ENCODE assay signal across 1 cellular context in the genomic region with DNA sequence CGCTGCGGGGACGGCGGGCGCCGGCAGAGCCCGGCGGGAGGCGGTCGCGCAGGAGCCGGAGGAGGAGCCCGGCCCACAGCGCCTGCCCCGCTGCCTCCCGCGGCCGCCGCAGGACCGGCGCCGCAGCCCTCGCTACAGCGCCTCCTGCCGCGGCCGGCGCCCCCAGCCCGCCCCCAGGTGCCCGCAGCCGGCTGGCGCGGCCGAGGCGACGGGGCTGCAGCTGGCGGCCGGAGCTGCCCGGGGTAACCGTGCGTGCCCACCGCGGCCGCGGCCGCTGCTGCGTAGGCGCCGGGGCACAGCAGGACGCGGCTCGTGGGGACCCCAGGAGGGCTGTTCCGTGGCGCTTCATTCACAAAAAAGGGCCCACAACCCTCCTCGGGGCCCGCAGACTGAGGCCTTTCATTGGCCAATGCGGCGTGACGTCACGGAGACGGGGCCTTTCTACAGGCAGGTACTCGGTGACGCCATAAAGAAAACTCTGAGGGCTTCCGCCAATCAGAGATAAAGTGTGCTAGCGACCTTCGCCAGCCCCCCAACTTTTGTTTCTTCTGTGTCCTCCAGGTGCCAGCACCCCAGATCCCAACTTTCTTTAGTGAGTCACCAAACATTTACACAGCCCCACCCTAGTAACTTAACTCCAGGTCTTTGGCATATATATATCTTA.
A peak's percentile ranks its signal among the peaks of the same experiment; 100 is the strongest.
TF ChIP-seq lines count a peak whose summit lies in the region.

A gene (minus strand): TSS at position 353 of the 664 bp plus-strand sequence. CDS start 465 bp downstream, outside the sequence.

TF ChIP-seq in HepG2, 621 proteins besides CTCF, POLR2A, EP300 and RAD21 (continued from another document and continues in another):
- TF ChIP-seq, protein P1, sequence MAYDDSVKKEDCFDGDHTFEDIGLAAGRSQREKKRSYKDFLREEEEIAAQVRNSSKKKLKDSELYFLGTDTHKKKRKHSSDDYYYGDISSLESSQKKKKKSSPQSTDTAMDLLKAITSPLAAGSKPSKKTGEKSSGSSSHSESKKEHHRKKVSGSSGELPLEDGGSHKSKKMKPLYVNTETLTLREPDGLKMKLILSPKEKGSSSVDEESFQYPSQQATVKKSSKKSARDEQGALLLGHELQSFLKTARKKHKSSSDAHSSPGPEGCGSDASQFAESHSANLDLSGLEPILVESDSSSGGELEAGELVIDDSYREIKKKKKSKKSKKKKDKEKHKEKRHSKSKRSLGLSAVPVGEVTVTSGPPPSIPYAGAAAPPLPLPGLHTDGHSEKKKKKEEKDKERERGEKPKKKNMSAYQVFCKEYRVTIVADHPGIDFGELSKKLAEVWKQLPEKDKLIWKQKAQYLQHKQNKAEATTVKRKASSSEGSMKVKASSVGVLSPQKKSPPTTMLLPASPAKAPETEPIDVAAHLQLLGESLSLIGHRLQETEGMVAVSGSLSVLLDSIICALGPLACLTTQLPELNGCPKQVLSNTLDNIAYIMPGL (CRISPR knock-in tag; IDR thresholded peaks at IDR 0.05; ENCODE audit: borderline replicate concordance in 1 of 2, low read depth in 1 of 2), result 0 out of 4 replicates have a peak, but pooled peaks have one; percentile 24 to 35
- TF ChIP-seq ZKSCAN8 (CRISPR knock-in tag; IDR thresholded peaks at IDR 0.05; ENCODE audit: borderline replicate concordance) (no peak), ZNF552 (CRISPR knock-in tag; IDR thresholded peaks at IDR 0.05; ENCODE audit: borderline replicate concordance) (no peak), ZNF670 (CRISPR knock-in tag; IDR thresholded peaks at IDR 0.05; ENCODE audit: borderline replicate concordance) (no peak), HNRNPLL (IDR thresholded peaks at IDR 0.05; ENCODE audit: low read depth, low read length, poor library complexity, severe bottlenecking) (peak; percentile 53), SKI (IDR thresholded peaks at IDR 0.05; ENCODE audit: partially characterized antibody) (peak; percentile 45), ELF3 (CRISPR knock-in tag; IDR thresholded peaks at IDR 0.05) (no peak; the same call in 1 of the 2 replicates), ZNF878 (CRISPR knock-in tag; IDR thresholded peaks at IDR 0.05) (no peak), PRPF4 (IDR thresholded peaks at IDR 0.05; ENCODE audit: low read depth, low read length, poor library complexity, severe bottlenecking) (no peak), ZNF678 (CRISPR knock-in tag; IDR thresholded peaks at IDR 0.05) (no peak), ZNF138 (CRISPR knock-in tag; IDR thresholded peaks at IDR 0.05; ENCODE audit: low read depth) (no peak), ZBTB7B (CRISPR knock-in tag; IDR thresholded peaks at IDR 0.05) (0 out of 2 replicates have a peak, but pooled peaks have one; percentile 42), EED (CRISPR knock-in tag; IDR thresholded peaks at IDR 0.05) (no peak), MXI1 (IDR thresholded peaks at IDR 0.05; ENCODE audit: borderline replicate concordance, low read depth, low read length) (peak; percentile 17; the same call in 1 of the 3 replicates), ASH2L (IDR thresholded peaks at IDR 0.05; ENCODE audit: insufficient read length, low read depth, low read length) (peak; percentile 41), CREB1 (IDR thresholded peaks at IDR 0.05) (peak; percentile 100), CREB1 (CRISPR knock-in tag; IDR thresholded peaks at IDR 0.05) (peak; percentile 95), POGZ (CRISPR knock-in tag; IDR thresholded peaks at IDR 0.05) (peak; percentile 68), HNRNPL (IDR thresholded peaks at IDR 0.05; ENCODE audit: low read depth, low read length) (0 out of 2 replicates have a peak, but pooled peaks have one; percentile 34), ZMYM4 (CRISPR knock-in tag; IDR thresholded peaks at IDR 0.05) (peak; percentile 71), ERF (CRISPR knock-in tag; IDR thresholded peaks at IDR 0.05) (no peak), CCDC6 (CRISPR knock-in tag; IDR thresholded peaks at IDR 0.05) (peak; percentile 45; the same call in 1 of the 2 replicates), TSC22D2 (CRISPR knock-in tag; IDR thresholded peaks at IDR 0.05; ENCODE audit: borderline replicate concordance) (no peak)
- TF ChIP-seq, protein P2, sequence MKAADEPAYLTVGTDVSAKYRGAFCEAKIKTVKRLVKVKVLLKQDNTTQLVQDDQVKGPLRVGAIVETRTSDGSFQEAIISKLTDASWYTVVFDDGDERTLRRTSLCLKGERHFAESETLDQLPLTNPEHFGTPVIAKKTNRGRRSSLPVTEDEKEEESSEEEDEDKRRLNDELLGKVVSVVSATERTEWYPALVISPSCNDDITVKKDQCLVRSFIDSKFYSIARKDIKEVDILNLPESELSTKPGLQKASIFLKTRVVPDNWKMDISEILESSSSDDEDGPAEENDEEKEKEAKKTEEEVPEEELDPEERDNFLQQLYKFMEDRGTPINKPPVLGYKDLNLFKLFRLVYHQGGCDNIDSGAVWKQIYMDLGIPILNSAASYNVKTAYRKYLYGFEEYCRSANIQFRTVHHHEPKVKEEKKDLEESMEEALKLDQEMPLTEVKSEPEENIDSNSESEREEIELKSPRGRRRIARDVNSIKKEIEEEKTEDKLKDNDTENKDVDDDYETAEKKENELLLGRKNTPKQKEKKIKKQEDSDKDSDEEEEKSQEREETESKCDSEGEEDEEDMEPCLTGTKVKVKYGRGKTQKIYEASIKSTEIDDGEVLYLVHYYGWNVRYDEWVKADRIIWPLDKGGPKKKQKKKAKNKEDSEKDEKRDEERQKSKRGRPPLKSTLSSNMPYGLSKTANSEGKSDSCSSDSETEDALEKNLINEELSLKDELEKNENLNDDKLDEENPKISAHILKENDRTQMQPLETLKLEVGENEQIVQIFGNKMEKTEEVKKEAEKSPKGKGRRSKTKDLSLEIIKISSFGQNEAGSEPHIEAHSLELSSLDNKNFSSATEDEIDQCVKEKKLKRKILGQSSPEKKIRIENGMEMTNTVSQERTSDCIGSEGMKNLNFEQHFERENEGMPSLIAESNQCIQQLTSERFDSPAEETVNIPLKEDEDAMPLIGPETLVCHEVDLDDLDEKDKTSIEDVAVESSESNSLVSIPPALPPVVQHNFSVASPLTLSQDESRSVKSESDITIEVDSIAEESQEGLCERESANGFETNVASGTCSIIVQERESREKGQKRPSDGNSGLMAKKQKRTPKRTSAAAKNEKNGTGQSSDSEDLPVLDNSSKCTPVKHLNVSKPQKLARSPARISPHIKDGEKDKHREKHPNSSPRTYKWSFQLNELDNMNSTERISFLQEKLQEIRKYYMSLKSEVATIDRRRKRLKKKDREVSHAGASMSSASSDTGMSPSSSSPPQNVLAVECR (CRISPR knock-in tag; IDR thresholded peaks at IDR 0.05; ENCODE audit: borderline replicate concordance), result peak; percentile 43; the same call in 1 of the 2 replicates
- TF ChIP-seq, protein P3, sequence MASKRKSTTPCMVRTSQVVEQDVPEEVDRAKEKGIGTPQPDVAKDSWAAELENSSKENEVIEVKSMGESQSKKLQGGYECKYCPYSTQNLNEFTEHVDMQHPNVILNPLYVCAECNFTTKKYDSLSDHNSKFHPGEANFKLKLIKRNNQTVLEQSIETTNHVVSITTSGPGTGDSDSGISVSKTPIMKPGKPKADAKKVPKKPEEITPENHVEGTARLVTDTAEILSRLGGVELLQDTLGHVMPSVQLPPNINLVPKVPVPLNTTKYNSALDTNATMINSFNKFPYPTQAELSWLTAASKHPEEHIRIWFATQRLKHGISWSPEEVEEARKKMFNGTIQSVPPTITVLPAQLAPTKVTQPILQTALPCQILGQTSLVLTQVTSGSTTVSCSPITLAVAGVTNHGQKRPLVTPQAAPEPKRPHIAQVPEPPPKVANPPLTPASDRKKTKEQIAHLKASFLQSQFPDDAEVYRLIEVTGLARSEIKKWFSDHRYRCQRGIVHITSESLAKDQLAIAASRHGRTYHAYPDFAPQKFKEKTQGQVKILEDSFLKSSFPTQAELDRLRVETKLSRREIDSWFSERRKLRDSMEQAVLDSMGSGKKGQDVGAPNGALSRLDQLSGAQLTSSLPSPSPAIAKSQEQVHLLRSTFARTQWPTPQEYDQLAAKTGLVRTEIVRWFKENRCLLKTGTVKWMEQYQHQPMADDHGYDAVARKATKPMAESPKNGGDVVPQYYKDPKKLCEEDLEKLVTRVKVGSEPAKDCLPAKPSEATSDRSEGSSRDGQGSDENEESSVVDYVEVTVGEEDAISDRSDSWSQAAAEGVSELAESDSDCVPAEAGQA (IDR thresholded peaks at IDR 0.05; ENCODE audit: low read depth), result peak; percentile 93
- TF ChIP-seq, protein P3 (CRISPR knock-in tag; IDR thresholded peaks at IDR 0.05; ENCODE audit: borderline replicate concordance), result no peak
- TF ChIP-seq, protein P4, sequence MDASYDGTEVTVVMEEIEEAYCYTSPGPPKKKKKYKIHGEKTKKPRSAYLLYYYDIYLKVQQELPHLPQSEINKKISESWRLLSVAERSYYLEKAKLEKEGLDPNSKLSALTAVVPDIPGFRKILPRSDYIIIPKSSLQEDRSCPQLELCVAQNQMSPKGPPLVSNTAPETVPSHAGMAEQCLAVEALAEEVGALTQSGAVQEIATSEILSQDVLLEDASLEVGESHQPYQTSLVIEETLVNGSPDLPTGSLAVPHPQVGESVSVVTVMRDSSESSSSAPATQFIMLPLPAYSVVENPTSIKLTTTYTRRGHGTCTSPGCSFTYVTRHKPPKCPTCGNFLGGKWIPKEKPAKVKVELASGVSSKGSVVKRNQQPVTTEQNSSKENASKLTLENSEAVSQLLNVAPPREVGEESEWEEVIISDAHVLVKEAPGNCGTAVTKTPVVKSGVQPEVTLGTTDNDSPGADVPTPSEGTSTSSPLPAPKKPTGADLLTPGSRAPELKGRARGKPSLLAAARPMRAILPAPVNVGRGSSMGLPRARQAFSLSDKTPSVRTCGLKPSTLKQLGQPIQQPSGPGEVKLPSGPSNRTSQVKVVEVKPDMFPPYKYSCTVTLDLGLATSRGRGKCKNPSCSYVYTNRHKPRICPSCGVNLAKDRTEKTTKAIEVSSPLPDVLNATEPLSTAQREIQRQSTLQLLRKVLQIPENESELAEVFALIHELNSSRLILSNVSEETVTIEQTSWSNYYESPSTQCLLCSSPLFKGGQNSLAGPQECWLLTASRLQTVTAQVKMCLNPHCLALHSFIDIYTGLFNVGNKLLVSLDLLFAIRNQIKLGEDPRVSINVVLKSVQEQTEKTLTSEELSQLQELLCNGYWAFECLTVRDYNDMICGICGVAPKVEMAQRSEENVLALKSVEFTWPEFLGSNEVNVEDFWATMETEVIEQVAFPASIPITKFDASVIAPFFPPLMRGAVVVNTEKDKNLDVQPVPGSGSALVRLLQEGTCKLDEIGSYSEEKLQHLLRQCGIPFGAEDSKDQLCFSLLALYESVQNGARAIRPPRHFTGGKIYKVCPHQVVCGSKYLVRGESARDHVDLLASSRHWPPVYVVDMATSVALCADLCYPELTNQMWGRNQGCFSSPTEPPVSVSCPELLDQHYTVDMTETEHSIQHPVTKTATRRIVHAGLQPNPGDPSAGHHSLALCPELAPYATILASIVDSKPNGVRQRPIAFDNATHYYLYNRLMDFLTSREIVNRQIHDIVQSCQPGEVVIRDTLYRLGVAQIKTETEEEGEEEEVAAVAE (CRISPR knock-in tag; IDR thresholded peaks at IDR 0.05; ENCODE audit: borderline replicate concordance), result 0 out of 2 replicates have a peak, but pooled peaks have one; percentile 11
- TF ChIP-seq, protein P5, sequence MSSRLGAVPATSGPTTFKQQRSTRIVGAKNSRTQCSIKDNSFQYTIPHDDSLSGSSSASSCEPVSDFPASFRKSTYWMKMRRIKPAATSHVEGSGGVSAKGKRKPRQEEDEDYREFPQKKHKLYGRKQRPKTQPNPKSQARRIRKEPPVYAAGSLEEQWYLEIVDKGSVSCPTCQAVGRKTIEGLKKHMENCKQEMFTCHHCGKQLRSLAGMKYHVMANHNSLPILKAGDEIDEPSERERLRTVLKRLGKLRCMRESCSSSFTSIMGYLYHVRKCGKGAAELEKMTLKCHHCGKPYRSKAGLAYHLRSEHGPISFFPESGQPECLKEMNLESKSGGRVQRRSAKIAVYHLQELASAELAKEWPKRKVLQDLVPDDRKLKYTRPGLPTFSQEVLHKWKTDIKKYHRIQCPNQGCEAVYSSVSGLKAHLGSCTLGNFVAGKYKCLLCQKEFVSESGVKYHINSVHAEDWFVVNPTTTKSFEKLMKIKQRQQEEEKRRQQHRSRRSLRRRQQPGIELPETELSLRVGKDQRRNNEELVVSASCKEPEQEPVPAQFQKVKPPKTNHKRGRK (CRISPR knock-in tag; IDR thresholded peaks at IDR 0.05), result no peak
- TF ChIP-seq, protein P6, sequence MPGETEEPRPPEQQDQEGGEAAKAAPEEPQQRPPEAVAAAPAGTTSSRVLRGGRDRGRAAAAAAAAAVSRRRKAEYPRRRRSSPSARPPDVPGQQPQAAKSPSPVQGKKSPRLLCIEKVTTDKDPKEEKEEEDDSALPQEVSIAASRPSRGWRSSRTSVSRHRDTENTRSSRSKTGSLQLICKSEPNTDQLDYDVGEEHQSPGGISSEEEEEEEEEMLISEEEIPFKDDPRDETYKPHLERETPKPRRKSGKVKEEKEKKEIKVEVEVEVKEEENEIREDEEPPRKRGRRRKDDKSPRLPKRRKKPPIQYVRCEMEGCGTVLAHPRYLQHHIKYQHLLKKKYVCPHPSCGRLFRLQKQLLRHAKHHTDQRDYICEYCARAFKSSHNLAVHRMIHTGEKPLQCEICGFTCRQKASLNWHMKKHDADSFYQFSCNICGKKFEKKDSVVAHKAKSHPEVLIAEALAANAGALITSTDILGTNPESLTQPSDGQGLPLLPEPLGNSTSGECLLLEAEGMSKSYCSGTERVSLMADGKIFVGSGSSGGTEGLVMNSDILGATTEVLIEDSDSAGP (CRISPR knock-in tag; IDR thresholded peaks at IDR 0.05; ENCODE audit: borderline replicate concordance), result 0 out of 2 replicates have a peak, but pooled peaks have one; percentile 21
- TF ChIP-seq, protein P7, sequence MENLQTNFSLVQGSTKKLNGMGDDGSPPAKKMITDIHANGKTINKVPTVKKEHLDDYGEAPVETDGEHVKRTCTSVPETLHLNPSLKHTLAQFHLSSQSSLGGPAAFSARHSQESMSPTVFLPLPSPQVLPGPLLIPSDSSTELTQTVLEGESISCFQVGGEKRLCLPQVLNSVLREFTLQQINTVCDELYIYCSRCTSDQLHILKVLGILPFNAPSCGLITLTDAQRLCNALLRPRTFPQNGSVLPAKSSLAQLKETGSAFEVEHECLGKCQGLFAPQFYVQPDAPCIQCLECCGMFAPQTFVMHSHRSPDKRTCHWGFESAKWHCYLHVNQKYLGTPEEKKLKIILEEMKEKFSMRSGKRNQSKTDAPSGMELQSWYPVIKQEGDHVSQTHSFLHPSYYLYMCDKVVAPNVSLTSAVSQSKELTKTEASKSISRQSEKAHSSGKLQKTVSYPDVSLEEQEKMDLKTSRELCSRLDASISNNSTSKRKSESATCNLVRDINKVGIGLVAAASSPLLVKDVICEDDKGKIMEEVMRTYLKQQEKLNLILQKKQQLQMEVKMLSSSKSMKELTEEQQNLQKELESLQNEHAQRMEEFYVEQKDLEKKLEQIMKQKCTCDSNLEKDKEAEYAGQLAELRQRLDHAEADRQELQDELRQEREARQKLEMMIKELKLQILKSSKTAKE (CRISPR knock-in tag; IDR thresholded peaks at IDR 0.05; ENCODE audit: borderline replicate concordance), result no peak
